ENCODE assay signal across 32 cellular contexts in genomic region chr9:105833271-105833975, GRCh38.
DNase-seq lines count a peak whose midpoint lies in the region; ATAC-seq, FAIRE-seq and TF ChIP-seq lines count a peak whose summit lies in the region.
"Had no signal": no experiment of that assay in that cellular context is flagged by ENCODE, and none has a peak within 500 bp of the region (broad histone marks: within the 10 kb centered on the region; RNA-seq: fewer than 3 reads in every experiment).

No MANE protein-coding gene starts in this region.

- no peak overlapping the region for H3K4me3 ChIP-seq in PC-3 (ENCODE audit: low read length)
- no peak overlapping the region for H3K4me3 ChIP-seq in astrocyte (ENCODE audit: insufficient read depth, low read depth, low read length)
- no peak overlapping the region for H3K4me3 ChIP-seq in coronary artery
- no peak overlapping the region for H3K4me3 ChIP-seq in naive thymus-derived CD4-positive, alpha-beta T cell (ENCODE audit: low read length)
- H3K4me3 ChIP-seq: GM23338, MG63, PC-9, SK-N-MC had no signal

- no peak overlapping the region for H3K4me3 Mint-ChIP-seq in astrocyte (ENCODE audit: unreplicated experiment)
- no peak overlapping the region for H3K4me3 Mint-ChIP-seq in activated T-helper 1 cell treated with anti-CD3 and anti-CD28 coated beads, Interleukin-12 subunit alpha, Interleukin-12 subunit beta, Interleukin-2, Interleukin-4 antibody, amounts not matched to agents 30 ng/mL and 10 ng/mL and 1 ng/mL, durations not matched to agents 14 hours and 24 hours and 36 hours
- no peak overlapping the region for H3K4me3 Mint-ChIP-seq in naive thymus-derived CD4-positive, alpha-beta T cell
- H3K4me3 Mint-ChIP-seq: CD14-positive monocyte, GM23338, H9 had no signal

- no peaks in the 10 kb centered on the region for H3K9me3 Mint-ChIP-seq in astrocyte (ENCODE audit: unreplicated experiment)
- H3K9me3 Mint-ChIP-seq in activated T-helper 1 cell treated with anti-CD3 and anti-CD28 coated beads, Interleukin-12 subunit alpha, Interleukin-12 subunit beta, Interleukin-2, Interleukin-4 antibody, amounts not matched to agents 30 ng/mL and 10 ng/mL and 1 ng/mL, durations not matched to agents 14 hours and 24 hours and 36 hours = no peaks in the 10 kb centered on the region
- peaks cover 0 to under 1% (median 0%) of the 10 kb centered on the region in 11 donors for H3K9me3 Mint-ChIP-seq in naive thymus-derived CD4-positive, alpha-beta T cell
- H3K9me3 Mint-ChIP-seq: GM23338, H9 had no signal

- H3K9me3 ChIP-seq in PC-3 (ENCODE audit: low read length) = no peaks in the 10 kb centered on the region
- no peaks in the 10 kb centered on the region for H3K9me3 ChIP-seq in astrocyte (ENCODE audit: insufficient read depth, low read depth, low read length)
- no peaks in the 10 kb centered on the region for H3K9me3 ChIP-seq in naive thymus-derived CD4-positive, alpha-beta T cell (ENCODE audit: control insufficient read depth in 2 of 3, low read length in 3 of 3)
- H3K9me3 ChIP-seq: BE2C, MG63 had no signal

- H3K36me3 ChIP-seq in PC-3 (ENCODE audit: low read depth, low read length) (no peaks in the 10 kb centered on the region), astrocyte (ENCODE audit: insufficient read depth, low read length) (no peaks in the 10 kb centered on the region)
- H3K36me3 ChIP-seq in naive thymus-derived CD4-positive, alpha-beta T cell (ENCODE audit: control insufficient read depth in 2 of 3, insufficient read depth in 3 of 3, low read length in 3 of 3) = no peaks in the 10 kb centered on the region
- H3K36me3 ChIP-seq: BE2C, MG63 had no signal

- no TSS peak for BruUV-seq in PC-3 (replicated peaks; lab: Mats Ljungman, UMichigan)

- H3K4me1 Mint-ChIP-seq in astrocyte (ENCODE audit: low read depth, unreplicated experiment) = peaks cover 15% of the 10 kb centered on the region
- H3K4me1 Mint-ChIP-seq in activated T-helper 1 cell treated with anti-CD3 and anti-CD28 coated beads, Interleukin-12 subunit alpha, Interleukin-12 subunit beta, Interleukin-2, Interleukin-4 antibody, amounts not matched to agents 30 ng/mL and 10 ng/mL and 1 ng/mL, durations not matched to agents 14 hours and 24 hours and 36 hours (ENCODE audit: low read depth) = no peaks in the 10 kb centered on the region
- H3K4me1 Mint-ChIP-seq in naive thymus-derived CD4-positive, alpha-beta T cell = no peaks in the 10 kb centered on the region
- H3K4me1 Mint-ChIP-seq: CD14-positive monocyte had no signal

- H3F3A ChIP-seq in PC-3 (ENCODE audit: low read length, unreplicated experiment) = no peaks in the 10 kb centered on the region

- FAIRE-seq in astrocyte (lab: Jason Lieb, UNC) = no peak
- FAIRE-seq: HTR-8/SVneo had no signal

- H3K4me1 ChIP-seq in PC-3 (ENCODE audit: insufficient read depth, low read length) (peaks cover 3% of the 10 kb centered on the region), astrocyte (ENCODE audit: insufficient read depth, low read length) (no peaks in the 10 kb centered on the region)
- no peaks in the 10 kb centered on the region for H3K4me1 ChIP-seq in naive thymus-derived CD4-positive, alpha-beta T cell (ENCODE audit: control insufficient read depth in 2 of 2, insufficient read depth in 2 of 2, low read length in 2 of 2)

- intact Hi-C loops in PC-3 (cut with micrococcal nuclease) = no loop called here
- intact Hi-C loops in activated T-helper 1 cell treated with anti-CD3 and anti-CD28 coated beads, Interleukin-12 subunit alpha, Interleukin-12 subunit beta, Interleukin-2, Interleukin-4 antibody, amounts not matched to agents 30 ng/mL and 10 ng/mL and 1 ng/mL, durations not matched to agents 14 hours and 24 hours and 36 hours (cut with micrococcal nuclease) = no loop called here
- intact Hi-C loops in naive thymus-derived CD4-positive, alpha-beta T cell (cut with micrococcal nuclease) = no loop called here

- H2AFZ ChIP-seq in PC-3 (ENCODE audit: low read length) (no peak overlapping the region), astrocyte (ENCODE audit: low read depth, low read length) (no peak overlapping the region)
- H2AFZ ChIP-seq: GM23338, PC-9 had no signal

- H3K79me2 ChIP-seq in PC-3 (ENCODE audit: low read length) = no peaks in the 10 kb centered on the region
- H3K79me2 ChIP-seq in astrocyte (ENCODE audit: insufficient read depth, low read length) = no peaks in the 10 kb centered on the region

- peaks cover 4% of the 10 kb centered on the region for H3K27me3 Mint-ChIP-seq in astrocyte (ENCODE audit: low read depth, unreplicated experiment)
- peaks cover 2% of the 10 kb centered on the region for H3K27me3 Mint-ChIP-seq in activated T-helper 1 cell treated with anti-CD3 and anti-CD28 coated beads, Interleukin-12 subunit alpha, Interleukin-12 subunit beta, Interleukin-2, Interleukin-4 antibody, amounts not matched to agents 30 ng/mL and 10 ng/mL and 1 ng/mL, durations not matched to agents 14 hours and 24 hours and 36 hours (ENCODE audit: insufficient read depth)
- no peaks in the 10 kb centered on the region for H3K27me3 Mint-ChIP-seq in naive thymus-derived CD4-positive, alpha-beta T cell

- H3K9ac ChIP-seq in PC-3 (ENCODE audit: low read length) (no peak overlapping the region), astrocyte (ENCODE audit: low read length) (no peak overlapping the region)

- no peaks in the 10 kb centered on the region for H3K36me3 Mint-ChIP-seq in astrocyte (ENCODE audit: low read depth, unreplicated experiment)
- no peaks in the 10 kb centered on the region for H3K36me3 Mint-ChIP-seq in activated T-helper 1 cell treated with anti-CD3 and anti-CD28 coated beads, Interleukin-12 subunit alpha, Interleukin-12 subunit beta, Interleukin-2, Interleukin-4 antibody, amounts not matched to agents 30 ng/mL and 10 ng/mL and 1 ng/mL, durations not matched to agents 14 hours and 24 hours and 36 hours (ENCODE audit: low read depth)
- H3K36me3 Mint-ChIP-seq in naive thymus-derived CD4-positive, alpha-beta T cell = peaks cover 0 to 4% (median 0%) of the 10 kb centered on the region in 5 donors
- H3K36me3 Mint-ChIP-seq: CD14-positive monocyte had no signal

- H3K27me3 ChIP-seq in PC-3 (ENCODE audit: low read length) (no peaks in the 10 kb centered on the region), astrocyte (ENCODE audit: insufficient read depth, low read length) (no peaks in the 10 kb centered on the region)
- H3K27me3 ChIP-seq in naive thymus-derived CD4-positive, alpha-beta T cell (ENCODE audit: control insufficient read depth in 2 of 2, insufficient read depth in 2 of 2, low read length in 2 of 2) = no peaks in the 10 kb centered on the region
- H3K27me3 ChIP-seq: BE2C, MG63 had no signal

- DNase-seq in NCI-H2227 (lab: John Stamatoyannopoulos, UW; ENCODE audit: unreplicated experiment) (peak; percentile 19), NCI-H2227 treated with DMSO at 0.1 percent for 48 hours (lab: John Stamatoyannopoulos, UW) (no peak), PC-3 (peak; percentile 30), astrocyte (ENCODE audit: low read depth) (peak; percentile 2), coronary artery (ENCODE audit: low spot score) (no peak)
- no peak for DNase-seq in activated T-helper 1 cell treated with anti-CD3 and anti-CD28 coated beads, Interleukin-12 subunit alpha, Interleukin-12 subunit beta, Interleukin-2, Interleukin-4 antibody, amounts not matched to agents 30 ng/mL and 10 ng/mL and 1 ng/mL, durations not matched to agents 14 hours and 24 hours and 36 hours (ENCODE audit: low spot score)
- DNase-seq in naive thymus-derived CD4-positive, alpha-beta T cell = no peak
- DNase-seq: 8988T; ACHN; BE2C; Calu3; DMS153; DND-41; H9; KBM-7; MG63; NCI-H1105 treated with DMSO at 0.1 percent for 48 hours; NCI-H146; NCI-H1930; NCI-H2107; NCI-H345; NCI-H510A treated with DMSO at 0.1 percent for 48 hours; NCI-H82; NK-92 treated with Interleukin-12 subunit alpha and Interleukin-12 subunit beta, amount 100 ng/mL, for 24 hours; PC-9; SHP77 treated with DMSO at 0.1 percent for 48 hours; SW 1271 had no signal

- POLR2A ChIA-PET in PC-3 (lab: Charles Lee; ENCODE audit: unreplicated experiment) = no interaction called here
- POLR2A ChIA-PET in naive thymus-derived CD4-positive, alpha-beta T cell (lab: Charles Lee) = no interaction called here

- no peaks in the 10 kb centered on the region for H4K20me1 ChIP-seq in PC-3 (ENCODE audit: low read length)
- H4K20me1 ChIP-seq in astrocyte (ENCODE audit: insufficient read depth, low read length) = no peaks in the 10 kb centered on the region

- TF ChIP-seq CTCF in PC-3 (conservative IDR thresholded peaks at IDR 0.05; ENCODE audit: low read depth, low read length) = no peak
- no peak for TF ChIP-seq CTCF in astrocyte (IDR thresholded peaks at IDR 0.05; ENCODE audit: insufficient read depth, low read depth, low read length)
- TF ChIP-seq CTCF in coronary artery (IDR thresholded peaks at IDR 0.05) = no peak

- H3K27ac ChIP-seq in PC-3 (ENCODE audit: low read length) = no peak overlapping the region
- no peak overlapping the region for H3K27ac ChIP-seq in astrocyte (ENCODE audit: low read depth, low read length)
- H3K27ac ChIP-seq in coronary artery = no peak overlapping the region
- H3K27ac ChIP-seq in naive thymus-derived CD4-positive, alpha-beta T cell (ENCODE audit: low read depth, low read length) = no peak overlapping the region
- H3K27ac ChIP-seq: PC-9, RWPE1, SK-N-MC had no signal

- CTCF ChIA-PET in PC-3 (lab: Charles Lee) = no interaction called here
- CTCF ChIA-PET in naive thymus-derived CD4-positive, alpha-beta T cell (lab: Charles Lee) = no interaction called here

- H3K4me2 ChIP-seq in PC-3 (ENCODE audit: low read length) (no peak overlapping the region), astrocyte (ENCODE audit: low read length) (no peak overlapping the region)
- H3K4me2 ChIP-seq: GM23338, PC-9 had no signal

- H3K9me2 ChIP-seq in PC-3 (replicated peaks; ENCODE audit: low read length) = no peaks in the 10 kb centered on the region

- H3K27ac Mint-ChIP-seq in astrocyte (ENCODE audit: unreplicated experiment) = no peak overlapping the region
- H3K27ac Mint-ChIP-seq in activated T-helper 1 cell treated with anti-CD3 and anti-CD28 coated beads, Interleukin-12 subunit alpha, Interleukin-12 subunit beta, Interleukin-2, Interleukin-4 antibody, amounts not matched to agents 30 ng/mL and 10 ng/mL and 1 ng/mL, durations not matched to agents 14 hours and 24 hours and 36 hours = no peak overlapping the region
- H3K27ac Mint-ChIP-seq in naive thymus-derived CD4-positive, alpha-beta T cell = no peak overlapping the region
- H3K27ac Mint-ChIP-seq: CD14-positive monocyte, GM23338 had no signal

- ATAC-seq in PC-3 = peak; percentile 35; the same call in 1 of the 2 replicates
- ATAC-seq in naive thymus-derived CD4-positive, alpha-beta T cell = no peak

Comparison
In these comparisons a context has a peak if more than half of its experiments do, and no peak if none do; other contexts are left out.
1. DNase-seq: peak in NCI-H2227 (single experiment), PC-3 (single experiment) and astrocyte (single experiment); none in NCI-H2227 treated with DMSO at 0.1 percent for 48 hours (single experiment), coronary artery (single experiment), activated T-helper 1 cell treated with anti-CD3 and anti-CD28 coated beads, Interleukin-12 subunit alpha, Interleukin-12 subunit beta, Interleukin-2, Interleukin-4 antibody, amounts not matched to agents 30 ng/mL and 10 ng/mL and 1 ng/mL, durations not matched to agents 14 hours and 24 hours and 36 hours (single experiment) and naive thymus-derived CD4-positive, alpha-beta T cell (0 of 9).